In the genomic region with DNA sequence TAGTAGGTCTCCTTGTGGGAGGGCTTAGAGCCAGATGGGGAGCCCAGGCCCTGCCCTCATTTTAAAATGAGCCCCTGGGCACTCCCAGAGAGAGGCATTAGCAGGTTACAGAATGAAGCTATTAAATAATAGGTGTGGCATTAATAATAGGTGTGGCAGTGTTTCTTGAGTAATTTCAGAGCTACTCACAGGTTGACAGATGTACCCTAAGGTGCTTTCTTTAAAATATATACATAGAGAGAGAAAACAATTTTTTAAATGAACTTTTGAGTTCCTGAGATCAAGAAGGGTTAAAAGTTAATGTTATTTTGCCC, we compare ENCODE assay signal across 8 cellular contexts. TPM values are rescaled to one million over a fixed set of nuclear protein-coding genes. Genes with fewer than 3 reads are reported as not detected.
DNase-seq lines count a peak whose midpoint lies in the region; ATAC-seq lines count a peak whose summit lies in the region.

No MANE protein-coding gene starts in this region.

- H3K9me3 Mint-ChIP-seq in T-helper 1 cell treated with Interleukin-12 subunit alpha and Interleukin-12 subunit beta and Interleukin-4 antibody, amounts not matched to agents 30 μg/mL and 1 μg/mL, for 36 hours: no peaks in the 10 kb centered on the region
- H3K9me3 Mint-ChIP-seq in stimulated activated naive CD8-positive, alpha-beta T cell treated with anti-CD3 and anti-CD28 coated beads, Interleukin-15, amount 100 ng/mL, for 72 hours: no peaks in the 10 kb centered on the region

- DNase-seq in T-helper 1 cell: no peak
- no peak for DNase-seq in T-helper 17 cell
- no peak for DNase-seq in right cardiac atrium
- DNase-seq in stimulated activated naive CD8-positive, alpha-beta T cell treated with anti-CD3 and anti-CD28 coated beads, Interleukin-15, amount 100 ng/mL, for 72 hours: no peak
- no peak for DNase-seq in stimulated activated CD4-positive, alpha-beta T cell treated with anti-CD3 and anti-CD28 coated beads, Interleukin-12 subunit alpha, Interleukin-12 subunit beta, amount 100 ng/mL, for 4 hours
- no peak for DNase-seq in head of caudate nucleus

- peak overlapping the region; percentile 95 for H3K4me3 Mint-ChIP-seq in T-helper 1 cell treated with Interleukin-12 subunit alpha and Interleukin-12 subunit beta and Interleukin-4 antibody, amounts not matched to agents 30 μg/mL and 1 μg/mL, for 36 hours
- H3K4me3 Mint-ChIP-seq in T-helper 17 cell: peak overlapping the region; percentile 98
- H3K4me3 Mint-ChIP-seq in stimulated activated naive CD8-positive, alpha-beta T cell treated with anti-CD3 and anti-CD28 coated beads, Interleukin-15, amount 100 ng/mL, for 72 hours: peak overlapping the region; percentile 89 to 94

- H3K27me3 Mint-ChIP-seq in T-helper 1 cell treated with Interleukin-12 subunit alpha and Interleukin-12 subunit beta and Interleukin-4 antibody, amounts not matched to agents 30 μg/mL and 1 μg/mL, for 36 hours (ENCODE audit: low read depth): no peaks in the 10 kb centered on the region
- H3K27me3 Mint-ChIP-seq in T-helper 17 cell: no peaks in the 10 kb centered on the region
- H3K27me3 Mint-ChIP-seq in stimulated activated naive CD8-positive, alpha-beta T cell treated with anti-CD3 and anti-CD28 coated beads, Interleukin-15, amount 100 ng/mL, for 72 hours: no peaks in the 10 kb centered on the region

- H3K27me3 ChIP-seq in right cardiac atrium (ENCODE audit: control insufficient read depth, insufficient read depth): no peaks in the 10 kb centered on the region

- no peaks in the 10 kb centered on the region for H3K36me3 Mint-ChIP-seq in T-helper 1 cell treated with Interleukin-12 subunit alpha and Interleukin-12 subunit beta and Interleukin-4 antibody, amounts not matched to agents 30 μg/mL and 1 μg/mL, for 36 hours (ENCODE audit: low read depth)
- peaks cover 2% of the 10 kb centered on the region for H3K36me3 Mint-ChIP-seq in T-helper 17 cell (ENCODE audit: low read depth)

- no peaks in the 10 kb centered on the region for H3K9me3 ChIP-seq in T-helper 17 cell (ENCODE audit: control insufficient read depth, low read length, poor library complexity, severe bottlenecking)
- H3K9me3 ChIP-seq in right cardiac atrium (ENCODE audit: control insufficient read depth, low read length): no peaks in the 10 kb centered on the region

- intact Hi-C loops in right cardiac atrium (cut with DNase I) (loop anchor here in 2 of 4 donors (10.0 kb wide), 2 partner anchors 54 to 84 kb away; no protein-coding TSS in a partner anchor), head of caudate nucleus (cut with DNase I) (no loop called here)

- H3K4me3 ChIP-seq in right cardiac atrium (ENCODE audit: low read length): peak overlapping the region; percentile 90

- no peak overlapping the region for H3K27ac Mint-ChIP-seq in T-helper 1 cell treated with Interleukin-12 subunit alpha and Interleukin-12 subunit beta and Interleukin-4 antibody, amounts not matched to agents 30 μg/mL and 1 μg/mL, for 36 hours
- H3K27ac Mint-ChIP-seq in T-helper 17 cell: peak overlapping the region; percentile 96
- H3K27ac Mint-ChIP-seq in stimulated activated naive CD8-positive, alpha-beta T cell treated with anti-CD3 and anti-CD28 coated beads, Interleukin-15, amount 100 ng/mL, for 72 hours: peak overlapping the region in 1 of 2 donors; percentile 90

- no peaks in the 10 kb centered on the region for H3K4me1 ChIP-seq in right cardiac atrium (ENCODE audit: control insufficient read depth, insufficient read depth, low read length)

- ATAC-seq in T-helper 17 cell: no peak
- no peak for ATAC-seq in right cardiac atrium
- ATAC-seq in stimulated activated naive CD8-positive, alpha-beta T cell treated with anti-CD3 and anti-CD28 coated beads, Interleukin-15, amount 100 ng/mL, for 72 hours: no peak
- no peak for ATAC-seq in HG02840 (IDR thresholded peaks at IDR 0.05; ENCODE audit: low FRiP score, unreplicated experiment)

- H3K4me1 Mint-ChIP-seq in T-helper 1 cell treated with Interleukin-12 subunit alpha and Interleukin-12 subunit beta and Interleukin-4 antibody, amounts not matched to agents 30 μg/mL and 1 μg/mL, for 36 hours (ENCODE audit: low read depth): peaks cover 16% of the 10 kb centered on the region
- peaks cover 30% of the 10 kb centered on the region for H3K4me1 Mint-ChIP-seq in T-helper 17 cell
- H3K4me1 Mint-ChIP-seq in stimulated activated naive CD8-positive, alpha-beta T cell treated with anti-CD3 and anti-CD28 coated beads, Interleukin-15, amount 100 ng/mL, for 72 hours: peaks cover 25% of the 10 kb centered on the region

- no peak overlapping the region for H3K27ac ChIP-seq in right cardiac atrium (ENCODE audit: low read length)

RNA-seq across cellular contexts. Expression of gene EEIG2, which starts 1.2 kb away (rescaled TPM):
- 10 to 100 TPM; 11.4 to 11.7 TPM for total RNA-seq in T-helper 17 cell
- 1 to 10 TPM; 5.0 to 9.8 (median 7.2) TPM for total RNA-seq in right cardiac atrium
- 2.1 TPM for polyA plus RNA-seq in right cardiac atrium
